In the genomic region with DNA sequence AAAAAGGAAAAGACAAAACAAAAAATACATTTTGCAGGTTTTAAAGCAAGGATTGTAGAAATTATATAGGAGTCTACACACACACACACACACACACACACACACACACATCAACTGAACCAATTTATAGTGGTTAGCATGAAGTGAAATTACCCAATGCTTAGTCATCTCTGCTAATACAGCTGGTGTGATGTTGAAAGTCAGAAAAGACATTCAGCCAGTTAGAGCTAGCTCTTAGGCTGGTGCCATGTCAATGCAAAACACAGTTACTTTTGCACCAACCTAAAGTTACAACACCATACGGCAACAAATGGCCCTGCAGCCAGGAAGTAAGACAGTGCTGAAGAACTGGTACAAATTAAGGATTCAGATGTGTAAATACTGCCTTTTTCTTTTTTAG, we compare ENCODE assay signal across 10 cellular contexts. TPM values are rescaled to one million over a fixed set of nuclear protein-coding genes. Genes with fewer than 3 reads are reported as not detected.
DNase-seq lines count a peak whose midpoint lies in the region; ATAC-seq and TF ChIP-seq lines count a peak whose summit lies in the region.
"Had no signal": no experiment of that assay in that cellular context is flagged by ENCODE, and none has a peak within 500 bp of the region (broad histone marks: within the 10 kb centered on the region; RNA-seq: fewer than 3 reads in every experiment).

No MANE protein-coding gene starts in this region.

- TF ChIP-seq CTCF in brain microvascular endothelial cell (IDR thresholded peaks at IDR 0.05; ENCODE audit: low read depth, low read length, missing control alignments) (no peak), osteoblast (IDR thresholded peaks at IDR 0.05; ENCODE audit: extremely low read depth, low read depth, low read length) (no peak)

- no peaks in the 10 kb centered on the region for H3K27me3 ChIP-seq in brain microvascular endothelial cell (replicated peaks)
- H3K27me3 ChIP-seq in osteoblast (ENCODE audit: insufficient read depth, low read length): no peaks in the 10 kb centered on the region

- in situ Hi-C loops in brain microvascular endothelial cell (cut with HindIII; ENCODE audit: low pct_ligation_motif_present, low sequenced_read_pairs): no loop called here

- peak overlapping the region; percentile 1 for H3K4me2 ChIP-seq in osteoblast (ENCODE audit: insufficient read depth, low read length)

- no peaks in the 10 kb centered on the region for H3K27me3 Mint-ChIP-seq in stimulated activated memory B cell treated with anti-CD40 and anti-IgM and Interleukin-4, amounts not matched to agents 10 μg/mL and 1 μg/mL and 100 μg/mL, for 72 hours
- H3K27me3 Mint-ChIP-seq: activated B cell treated with CpG ODN at 0.5 μM for 24 hours had no signal

- H3K36me3 Mint-ChIP-seq in stimulated activated memory B cell treated with anti-CD40 and anti-IgM and Interleukin-4, amounts not matched to agents 10 μg/mL and 1 μg/mL and 100 μg/mL, for 72 hours: peaks cover 40% of the 10 kb centered on the region

- H3K36me3 ChIP-seq in brain microvascular endothelial cell (replicated peaks) (peaks cover 15% of the 10 kb centered on the region), osteoblast (ENCODE audit: insufficient read depth, low read length) (peaks cover 35% of the 10 kb centered on the region)

- no peak overlapping the region for H3K4me3 ChIP-seq in brain microvascular endothelial cell (ENCODE audit: low read depth, low read length)
- H3K4me3 ChIP-seq in osteoblast (ENCODE audit: insufficient read depth, low read length): no peak overlapping the region

- H3K4me1 ChIP-seq in osteoblast (ENCODE audit: insufficient read depth, low read length): peaks cover 4% of the 10 kb centered on the region

- no peak overlapping the region for H3K4me3 Mint-ChIP-seq in stimulated activated memory B cell treated with anti-CD40 and anti-IgM and Interleukin-4, amounts not matched to agents 10 μg/mL and 1 μg/mL and 100 μg/mL, for 72 hours
- H3K4me3 Mint-ChIP-seq: activated B cell treated with CpG ODN at 0.5 μM for 24 hours had no signal

- peaks cover 60% of the 10 kb centered on the region for H3K79me2 ChIP-seq in osteoblast (ENCODE audit: insufficient read depth, low read length)

- no peak overlapping the region for H3K27ac Mint-ChIP-seq in stimulated activated memory B cell treated with anti-CD40 and anti-IgM and Interleukin-4, amounts not matched to agents 10 μg/mL and 1 μg/mL and 100 μg/mL, for 72 hours
- H3K27ac Mint-ChIP-seq: activated B cell treated with CpG ODN at 0.5 μM for 24 hours had no signal

- H3K27ac ChIP-seq in brain microvascular endothelial cell (peak overlapping the region; percentile 28), osteoblast (ENCODE audit: low read depth, low read length) (peak overlapping the region; percentile 38)

- no peaks in the 10 kb centered on the region for H4K20me1 ChIP-seq in osteoblast (ENCODE audit: insufficient read depth, low read length)

- peak; percentile 2 for DNase-seq in NCI-H1694 treated with DMSO at 0.1 percent for 48 hours (lab: John Stamatoyannopoulos, UW)
- DNase-seq in NCI-H1694 (lab: John Stamatoyannopoulos, UW): no peak
- peak; percentile 90 for DNase-seq in HPDE6-E6E7 (ENCODE audit: extremely low spot score)
- DNase-seq in brain microvascular endothelial cell: peak; percentile 91
- DNase-seq in osteoblast (ENCODE audit: insufficient read length, low spot score, missing footprints): peak; percentile 83
- DNase-seq: 8988T, activated B cell treated with CpG ODN at 0.5 μM for 24 hours had no signal

- no peaks in the 10 kb centered on the region for H3K9me3 ChIP-seq in osteoblast (ENCODE audit: low read depth, low read length)

- ATAC-seq in HG02623 (IDR thresholded peaks at IDR 0.05; ENCODE audit: unreplicated experiment) (no peak), GM21825 (IDR thresholded peaks at IDR 0.05; ENCODE audit: unreplicated experiment) (no peak)
- ATAC-seq in stimulated activated memory B cell treated with anti-CD40 and anti-IgM and Interleukin-4, amounts not matched to agents 10 μg/mL and 1 μg/mL and 100 μg/mL, for 72 hours: no peak

- H3K9me3 Mint-ChIP-seq in stimulated activated memory B cell treated with anti-CD40 and anti-IgM and Interleukin-4, amounts not matched to agents 10 μg/mL and 1 μg/mL and 100 μg/mL, for 72 hours: no peaks in the 10 kb centered on the region
- H3K9me3 Mint-ChIP-seq: activated B cell treated with CpG ODN at 0.5 μM for 24 hours had no signal

- no peaks in the 10 kb centered on the region for H3K4me1 Mint-ChIP-seq in stimulated activated memory B cell treated with anti-CD40 and anti-IgM and Interleukin-4, amounts not matched to agents 10 μg/mL and 1 μg/mL and 100 μg/mL, for 72 hours
- H3K4me1 Mint-ChIP-seq: activated B cell treated with CpG ODN at 0.5 μM for 24 hours had no signal

- no peak overlapping the region for H2AFZ ChIP-seq in osteoblast (ENCODE audit: low read length)

RNA-seq across cellular contexts. Expression of gene FAM210B, which starts 15.2 kb away (rescaled TPM):
- total RNA-seq in osteoblast: 69.5 and 89.6 TPM in 2 replicates

RNA-seq across cellular contexts. Expression of gene AURKA, which starts 18.1 kb away (rescaled TPM):
- 4.7 and 8.0 TPM in 2 replicates for total RNA-seq in osteoblast

RNA-seq across cellular contexts. Expression of gene CSTF1, which starts 18.5 kb away (rescaled TPM):
- 25.0 and 26.8 TPM in 2 replicates for total RNA-seq in osteoblast

RNA-seq across cellular contexts. Expression of gene CASS4, which starts 38.1 kb away (rescaled TPM):
- total RNA-seq in osteoblast: under 0.01 TPM in 2 replicates
